ENCODE assay signal across 1 cellular context in the genomic region with DNA sequence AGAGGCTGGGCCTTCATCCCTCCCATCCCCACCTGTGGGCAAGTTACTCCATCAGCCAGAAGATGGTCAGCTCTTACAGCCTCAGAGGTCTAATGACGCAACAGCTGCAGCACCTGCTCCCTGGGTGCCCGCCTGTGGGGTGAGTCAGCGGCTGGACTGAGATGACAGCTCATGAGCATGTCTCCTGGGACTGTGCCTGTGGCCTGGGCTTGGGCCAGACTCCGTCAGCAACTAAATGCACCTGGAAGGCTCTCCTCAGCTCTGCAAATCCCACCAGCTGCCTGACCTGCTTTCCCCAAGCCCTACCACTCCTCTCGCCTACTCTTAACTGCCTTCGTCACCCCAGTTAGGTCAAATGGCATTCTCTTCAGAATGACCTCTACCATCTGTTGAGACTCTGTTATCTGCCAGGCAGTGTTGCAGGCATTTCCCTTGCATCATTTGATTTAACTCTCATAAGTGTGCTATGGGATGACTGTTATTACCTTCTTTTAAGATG.
TF ChIP-seq lines count a peak whose summit lies in the region.

No MANE protein-coding gene starts in this region.

TF ChIP-seq in GM23338, 12 proteins besides CTCF, POLR2A, EP300 and RAD21 (continued from another document):
- no peak for TF ChIP-seq EZH2phosphoT487 (IDR thresholded peaks at IDR 0.05; ENCODE audit: unreplicated experiment)
- no peak for TF ChIP-seq NANOG (IDR thresholded peaks at IDR 0.05; ENCODE audit: borderline replicate concordance)
- TF ChIP-seq STAT1 (IDR thresholded peaks at IDR 0.05; ENCODE audit: unreplicated experiment): no peak
- TF ChIP-seq, protein P1, sequence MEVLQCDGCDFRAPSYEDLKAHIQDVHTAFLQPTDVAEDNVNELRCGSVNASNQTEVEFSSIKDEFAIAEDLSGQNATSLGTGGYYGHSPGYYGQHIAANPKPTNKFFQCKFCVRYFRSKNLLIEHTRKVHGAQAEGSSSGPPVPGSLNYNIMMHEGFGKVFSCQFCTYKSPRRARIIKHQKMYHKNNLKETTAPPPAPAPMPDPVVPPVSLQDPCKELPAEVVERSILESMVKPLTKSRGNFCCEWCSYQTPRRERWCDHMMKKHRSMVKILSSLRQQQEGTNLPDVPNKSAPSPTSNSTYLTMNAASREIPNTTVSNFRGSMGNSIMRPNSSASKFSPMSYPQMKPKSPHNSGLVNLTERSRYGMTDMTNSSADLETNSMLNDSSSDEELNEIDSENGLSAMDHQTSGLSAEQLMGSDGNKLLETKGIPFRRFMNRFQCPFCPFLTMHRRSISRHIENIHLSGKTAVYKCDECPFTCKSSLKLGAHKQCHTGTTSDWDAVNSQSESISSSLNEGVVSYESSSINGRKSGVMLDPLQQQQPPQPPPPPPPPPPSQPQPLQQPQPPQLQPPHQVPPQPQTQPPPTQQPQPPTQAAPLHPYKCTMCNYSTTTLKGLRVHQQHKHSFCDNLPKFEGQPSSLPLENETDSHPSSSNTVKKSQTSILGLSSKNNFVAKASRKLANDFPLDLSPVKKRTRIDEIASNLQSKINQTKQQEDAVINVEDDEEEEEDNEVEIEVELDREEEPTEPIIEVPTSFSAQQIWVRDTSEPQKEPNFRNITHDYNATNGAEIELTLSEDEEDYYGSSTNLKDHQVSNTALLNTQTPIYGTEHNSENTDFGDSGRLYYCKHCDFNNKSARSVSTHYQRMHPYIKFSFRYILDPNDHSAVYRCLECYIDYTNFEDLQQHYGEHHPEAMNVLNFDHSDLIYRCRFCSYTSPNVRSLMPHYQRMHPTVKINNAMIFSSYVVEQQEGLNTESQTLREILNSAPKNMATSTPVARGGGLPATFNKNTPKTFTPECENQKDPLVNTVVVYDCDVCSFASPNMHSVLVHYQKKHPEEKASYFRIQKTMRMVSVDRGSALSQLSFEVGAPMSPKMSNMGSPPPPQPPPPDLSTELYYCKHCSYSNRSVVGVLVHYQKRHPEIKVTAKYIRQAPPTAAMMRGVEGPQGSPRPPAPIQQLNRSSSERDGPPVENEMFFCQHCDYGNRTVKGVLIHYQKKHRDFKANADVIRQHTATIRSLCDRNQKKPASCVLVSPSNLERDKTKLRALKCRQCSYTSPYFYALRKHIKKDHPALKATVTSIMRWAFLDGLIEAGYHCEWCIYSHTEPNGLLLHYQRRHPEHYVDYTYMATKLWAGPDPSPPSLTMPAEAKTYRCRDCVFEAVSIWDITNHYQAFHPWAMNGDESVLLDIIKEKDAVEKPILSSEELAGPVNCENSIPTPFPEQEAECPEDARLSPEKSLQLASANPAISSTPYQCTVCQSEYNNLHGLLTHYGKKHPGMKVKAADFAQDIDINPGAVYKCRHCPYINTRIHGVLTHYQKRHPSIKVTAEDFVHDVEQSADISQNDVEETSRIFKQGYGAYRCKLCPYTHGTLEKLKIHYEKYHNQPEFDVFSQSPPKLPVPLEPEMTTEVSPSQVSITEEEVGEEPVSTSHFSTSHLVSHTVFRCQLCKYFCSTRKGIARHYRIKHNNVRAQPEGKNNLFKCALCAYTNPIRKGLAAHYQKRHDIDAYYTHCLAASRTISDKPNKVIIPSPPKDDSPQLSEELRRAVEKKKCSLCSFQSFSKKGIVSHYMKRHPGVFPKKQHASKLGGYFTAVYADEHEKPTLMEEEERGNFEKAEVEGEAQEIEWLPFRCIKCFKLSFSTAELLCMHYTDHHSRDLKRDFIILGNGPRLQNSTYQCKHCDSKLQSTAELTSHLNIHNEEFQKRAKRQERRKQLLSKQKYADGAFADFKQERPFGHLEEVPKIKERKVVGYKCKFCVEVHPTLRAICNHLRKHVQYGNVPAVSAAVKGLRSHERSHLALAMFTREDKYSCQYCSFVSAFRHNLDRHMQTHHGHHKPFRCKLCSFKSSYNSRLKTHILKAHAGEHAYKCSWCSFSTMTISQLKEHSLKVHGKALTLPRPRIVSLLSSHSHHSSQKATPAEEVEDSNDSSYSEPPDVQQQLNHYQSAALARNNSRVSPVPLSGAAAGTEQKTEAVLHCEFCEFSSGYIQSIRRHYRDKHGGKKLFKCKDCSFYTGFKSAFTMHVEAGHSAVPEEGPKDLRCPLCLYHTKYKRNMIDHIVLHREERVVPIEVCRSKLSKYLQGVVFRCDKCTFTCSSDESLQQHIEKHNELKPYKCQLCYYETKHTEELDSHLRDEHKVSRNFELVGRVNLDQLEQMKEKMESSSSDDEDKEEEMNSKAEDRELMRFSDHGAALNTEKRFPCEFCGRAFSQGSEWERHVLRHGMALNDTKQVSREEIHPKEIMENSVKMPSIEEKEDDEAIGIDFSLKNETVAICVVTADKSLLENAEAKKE (CRISPR knock-in tag; IDR thresholded peaks at IDR 0.05): no peak
- TF ChIP-seq, protein P2, sequence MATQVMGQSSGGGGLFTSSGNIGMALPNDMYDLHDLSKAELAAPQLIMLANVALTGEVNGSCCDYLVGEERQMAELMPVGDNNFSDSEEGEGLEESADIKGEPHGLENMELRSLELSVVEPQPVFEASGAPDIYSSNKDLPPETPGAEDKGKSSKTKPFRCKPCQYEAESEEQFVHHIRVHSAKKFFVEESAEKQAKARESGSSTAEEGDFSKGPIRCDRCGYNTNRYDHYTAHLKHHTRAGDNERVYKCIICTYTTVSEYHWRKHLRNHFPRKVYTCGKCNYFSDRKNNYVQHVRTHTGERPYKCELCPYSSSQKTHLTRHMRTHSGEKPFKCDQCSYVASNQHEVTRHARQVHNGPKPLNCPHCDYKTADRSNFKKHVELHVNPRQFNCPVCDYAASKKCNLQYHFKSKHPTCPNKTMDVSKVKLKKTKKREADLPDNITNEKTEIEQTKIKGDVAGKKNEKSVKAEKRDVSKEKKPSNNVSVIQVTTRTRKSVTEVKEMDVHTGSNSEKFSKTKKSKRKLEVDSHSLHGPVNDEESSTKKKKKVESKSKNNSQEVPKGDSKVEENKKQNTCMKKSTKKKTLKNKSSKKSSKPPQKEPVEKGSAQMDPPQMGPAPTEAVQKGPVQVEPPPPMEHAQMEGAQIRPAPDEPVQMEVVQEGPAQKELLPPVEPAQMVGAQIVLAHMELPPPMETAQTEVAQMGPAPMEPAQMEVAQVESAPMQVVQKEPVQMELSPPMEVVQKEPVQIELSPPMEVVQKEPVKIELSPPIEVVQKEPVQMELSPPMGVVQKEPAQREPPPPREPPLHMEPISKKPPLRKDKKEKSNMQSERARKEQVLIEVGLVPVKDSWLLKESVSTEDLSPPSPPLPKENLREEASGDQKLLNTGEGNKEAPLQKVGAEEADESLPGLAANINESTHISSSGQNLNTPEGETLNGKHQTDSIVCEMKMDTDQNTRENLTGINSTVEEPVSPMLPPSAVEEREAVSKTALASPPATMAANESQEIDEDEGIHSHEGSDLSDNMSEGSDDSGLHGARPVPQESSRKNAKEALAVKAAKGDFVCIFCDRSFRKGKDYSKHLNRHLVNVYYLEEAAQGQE (IDR thresholded peaks at IDR 0.05; ENCODE audit: unreplicated experiment): no peak
- TF ChIP-seq CREB1 (CRISPR knock-in tag; IDR thresholded peaks at IDR 0.05; ENCODE audit: low read depth): no peak
TF ChIP-seq in GM23338: peak in this region for 0.
